Comparison of ENCODE assay signal across 28 cellular contexts in genomic region chr5:150305577-150305976, GRCh38. TPM values are rescaled to one million over a fixed set of nuclear protein-coding genes. Genes with fewer than 3 reads are reported as not detected.
DNase-seq lines count a peak whose midpoint lies in the region; ATAC-seq and TF ChIP-seq lines count a peak whose summit lies in the region.
"Had no signal": no experiment of that assay in that cellular context is flagged by ENCODE, and none has a peak within 500 bp of the region (broad histone marks: within the 10 kb centered on the region; RNA-seq: fewer than 3 reads in every experiment).

No MANE protein-coding gene starts in this region.

- peak overlapping the region in 3 of 4 donors; percentile 78 to 85 (median 80) for H3K27ac ChIP-seq in gastroesophageal sphincter
- peak overlapping the region; percentile 14 for H3K27ac ChIP-seq in trophoblast cell (ENCODE audit: low read depth, low read length)
- H3K27ac ChIP-seq: pancreas, skin epidermis, suprapubic skin had no signal

- ATAC-seq in gastroesophageal sphincter = no peak
- ATAC-seq in HG03025 (IDR thresholded peaks at IDR 0.05; ENCODE audit: low FRiP score, unreplicated experiment) = no peak
- ATAC-seq in GM21381 (IDR thresholded peaks at IDR 0.05; ENCODE audit: unreplicated experiment) = no peak
- ATAC-seq: activated CD8-positive, alpha-beta memory T cell treated with anti-CD3 and anti-CD28 coated beads, Interleukin-2, amount 10 ng/mL, durations not matched to agents 7 days and 5 days; activated naive CD8-positive, alpha-beta T cell treated with anti-CD3 and anti-CD28 coated beads, Interleukin-2, amount 50 U/mL, for 24 hours; activated T-cell treated with anti-CD3 and anti-CD28 coated beads, Interleukin-2, amount 50 U/mL, for 72 hours; pancreas; WTC11 had no signal

- no peak for TF ChIP-seq POLR2A in gastroesophageal sphincter (IDR thresholded peaks at IDR 0.05)

- TF ChIP-seq EP300 in gastroesophageal sphincter (IDR thresholded peaks at IDR 0.05) = no peak

- 8% methylated on average over 1 of the region's 1 CpG; no CpG with 5 or more reads in 1 of the 2 donors for WGBS in gastroesophageal sphincter (ENCODE audit: low coverage in 1 of 2), 2 donors
- no CpG with 5 or more reads among the region's 1 CpG for WGBS in trophoblast cell (ENCODE audit: extremely low coverage, insufficient coverage, insufficient read length)

- no peak overlapping the region for H3K9ac ChIP-seq in trophoblast cell (ENCODE audit: low read length)

- no peak overlapping the region for H2BK12ac ChIP-seq in trophoblast cell (ENCODE audit: low read length)

- H3K27me3 ChIP-seq in gastroesophageal sphincter (peaks cover 29% of the 10 kb centered on the region), trophoblast cell (ENCODE audit: insufficient read depth, low read length) (no peaks in the 10 kb centered on the region)

- no peak overlapping the region for H2BK5ac ChIP-seq in trophoblast cell (ENCODE audit: low read depth, low read length, poor library complexity)

- TF ChIP-seq CTCF in AG10803 (conservative IDR thresholded peaks at IDR 0.05; ENCODE audit: low read length) (no peak), gastroesophageal sphincter (IDR thresholded peaks at IDR 0.05) (no peak)

- no peak overlapping the region for H3K23ac ChIP-seq in trophoblast cell (ENCODE audit: low read length)

- H2AFZ ChIP-seq in trophoblast cell (ENCODE audit: insufficient read depth, low read length, poor library complexity) = no peak overlapping the region

- no peak overlapping the region for H3K4me3 ChIP-seq in AG10803 (ENCODE audit: low read length)
- no peak overlapping the region for H3K4me3 ChIP-seq in gastroesophageal sphincter
- H3K4me3 ChIP-seq in trophoblast cell (ENCODE audit: low read depth, low read length) = no peak overlapping the region
- H3K4me3 ChIP-seq: esophagus squamous epithelium, pancreas, skin epidermis, suprapubic skin had no signal

- peaks cover 2% of the 10 kb centered on the region for H3K79me2 ChIP-seq in trophoblast cell (ENCODE audit: control insufficient read depth, insufficient read depth, low read length, poor library complexity)

- no peak overlapping the region for H2BK120ac ChIP-seq in trophoblast cell (ENCODE audit: insufficient read depth, low read length, poor library complexity)

- no peak overlapping the region for H4K91ac ChIP-seq in trophoblast cell (ENCODE audit: low read depth, low read length)

- no peak overlapping the region for H3K4me2 ChIP-seq in trophoblast cell (ENCODE audit: low read length)

- H3K9me3 ChIP-seq in gastroesophageal sphincter = no peaks in the 10 kb centered on the region
- no peaks in the 10 kb centered on the region for H3K9me3 ChIP-seq in trophoblast cell (ENCODE audit: insufficient read depth, low read depth, low read length)
- H3K9me3 ChIP-seq: esophagus squamous epithelium, pancreas, suprapubic skin had no signal

- peaks cover 14% of the 10 kb centered on the region for H3K79me1 ChIP-seq in trophoblast cell (ENCODE audit: low read length)

- H3K14ac ChIP-seq in trophoblast cell (ENCODE audit: low read length) = peak overlapping the region; percentile 22

- H3K18ac ChIP-seq in trophoblast cell (ENCODE audit: low read length) = no peak overlapping the region

- no peaks in the 10 kb centered on the region for H3K36me3 ChIP-seq in gastroesophageal sphincter
- H3K36me3 ChIP-seq in trophoblast cell (ENCODE audit: control insufficient read depth in 1 of 2, insufficient read depth in 2 of 2, low read length in 2 of 2) = no peaks in the 10 kb centered on the region
- H3K36me3 ChIP-seq: esophagus squamous epithelium, pancreas, suprapubic skin had no signal

- no peak overlapping the region for H4K8ac ChIP-seq in trophoblast cell (ENCODE audit: low read depth, low read length)

- H4K12ac ChIP-seq in trophoblast cell (ENCODE audit: low read depth, low read length) = no peak overlapping the region

- H3K4me1 ChIP-seq in gastroesophageal sphincter (peaks cover 0 to 68% (median 21%) of the 10 kb centered on the region in 3 donors), trophoblast cell (ENCODE audit: control insufficient read depth in 1 of 2, insufficient read depth in 2 of 2, low read length in 2 of 2) (peaks cover 22 to 23% of the 10 kb centered on the region in 2 experiments)

- no peak overlapping the region for H3K4ac ChIP-seq in trophoblast cell (ENCODE audit: low read depth, low read length)

- no peak overlapping the region for H2AK5ac ChIP-seq in trophoblast cell (ENCODE audit: low read length)

- DNase-seq in AG10803 (ENCODE audit: low read depth) (peak; percentile 57), OCI-M1 (lab: John Stamatoyannopoulos, UW) (peak; percentile 9), trophoblast cell (no peak), A172 (ENCODE audit: low spot score) (no peak)
- DNase-seq in activated T-cell treated with anti-CD3 and anti-CD28 coated beads, Interleukin-2, amount 50 U/mL, for 1 hour = no peak
- DNase-seq: activated CD4-positive, alpha-beta T cell treated with anti-CD3 and anti-CD28 coated beads, Interleukin-2, amount 10 ng/mL, durations not matched to agents 7 days and 5 days; activated CD8-positive, alpha-beta memory T cell treated with anti-CD3 and anti-CD28 coated beads, Interleukin-2, amount 10 ng/mL, durations not matched to agents 7 days and 5 days; activated naive CD8-positive, alpha-beta T cell treated with anti-CD3 and anti-CD28 coated beads, Interleukin-2, amount 50 U/mL, for 24 hours; activated T-cell treated with anti-CD3 and anti-CD28 coated beads, Interleukin-2, amount 50 U/mL, for 72 hours; C1 segment of cervical spinal cord; DMS53; esophagus squamous epithelium; HCEC 1CT; kidney glomerular epithelial cell; NCI-H2107; NCI-H446; NCI-H774; pancreas; SHP77 treated with DMSO at 0.1 percent for 48 hours; stimulated activated naive CD4-positive, alpha-beta T cell; T1000 had no signal

RNA-seq across cellular contexts. Expression of gene ARSI, which starts 2.9 kb away (rescaled TPM):
- total RNA-seq in gastroesophageal sphincter = 10 to 100 TPM in 1 of 4 donors, 1 to 10 TPM in 3; 3.1 to 11.6 (median 6.8) TPM
- 5.1 and 5.3 TPM in 2 replicates for polyA plus RNA-seq in trophoblast cell (2013)
- 1.9 and 5.0 TPM in 2 replicates for total RNA-seq in A172 (2014; rRNA removed; shearing (Covaris generic))
- total RNA-seq: activated CD4-positive, alpha-beta T cell treated with anti-CD3 and anti-CD28 coated beads, Interleukin-2, amount 10 ng/mL, durations not matched to agents 7 days and 5 days; activated CD8-positive, alpha-beta memory T cell treated with anti-CD3 and anti-CD28 coated beads, Interleukin-2, amount 10 ng/mL, durations not matched to agents 7 days and 5 days; activated T-cell treated with anti-CD3 and anti-CD28 coated beads, Interleukin-2, amount 50 U/mL, for 72 hours had no signal
- polyA plus RNA-seq: neural cell, pancreas had no signal

RNA-seq across cellular contexts. Expression of gene CAMK2A, which starts 16.0 kb away (rescaled TPM):
- total RNA-seq in gastroesophageal sphincter = 1 to 10 TPM; 1.4 to 6.9 (median 3.6) TPM
- polyA plus RNA-seq in trophoblast cell (2013) = 0.21 and 0.40 TPM in 2 replicates
- total RNA-seq in A172 (2014; rRNA removed; shearing (Covaris generic)) = 1.2 and 1.3 TPM in 2 replicates
- total RNA-seq: activated CD4-positive, alpha-beta T cell treated with anti-CD3 and anti-CD28 coated beads, Interleukin-2, amount 10 ng/mL, durations not matched to agents 7 days and 5 days; activated CD8-positive, alpha-beta memory T cell treated with anti-CD3 and anti-CD28 coated beads, Interleukin-2, amount 10 ng/mL, durations not matched to agents 7 days and 5 days; activated T-cell treated with anti-CD3 and anti-CD28 coated beads, Interleukin-2, amount 50 U/mL, for 72 hours had no signal

RNA-seq across cellular contexts. Expression of gene TCOF1, which starts 51.9 kb away (rescaled TPM):
- total RNA-seq in gastroesophageal sphincter = 10 to 100 TPM; 25.4 to 55.7 (median 31.0) TPM
- polyA plus RNA-seq in trophoblast cell (2013) = 38.5 and 40.8 TPM in 2 replicates
- total RNA-seq in A172 (2014; rRNA removed; shearing (Covaris generic)) = 56.5 and 58.3 TPM in 2 replicates

Comparison
In these comparisons a context has a peak if more than half of its experiments do, and no peak if none do; other contexts are left out.
1. DNase-seq: peak in AG10803 (single experiment) and OCI-M1 (single experiment); none in trophoblast cell (0 of 2), A172 (single experiment) and activated T-cell treated with anti-CD3 and anti-CD28 coated beads, Interleukin-2, amount 50 U/mL, for 1 hour (single experiment).